ENCODE assay signal across 8 cellular contexts in the genomic region with DNA sequence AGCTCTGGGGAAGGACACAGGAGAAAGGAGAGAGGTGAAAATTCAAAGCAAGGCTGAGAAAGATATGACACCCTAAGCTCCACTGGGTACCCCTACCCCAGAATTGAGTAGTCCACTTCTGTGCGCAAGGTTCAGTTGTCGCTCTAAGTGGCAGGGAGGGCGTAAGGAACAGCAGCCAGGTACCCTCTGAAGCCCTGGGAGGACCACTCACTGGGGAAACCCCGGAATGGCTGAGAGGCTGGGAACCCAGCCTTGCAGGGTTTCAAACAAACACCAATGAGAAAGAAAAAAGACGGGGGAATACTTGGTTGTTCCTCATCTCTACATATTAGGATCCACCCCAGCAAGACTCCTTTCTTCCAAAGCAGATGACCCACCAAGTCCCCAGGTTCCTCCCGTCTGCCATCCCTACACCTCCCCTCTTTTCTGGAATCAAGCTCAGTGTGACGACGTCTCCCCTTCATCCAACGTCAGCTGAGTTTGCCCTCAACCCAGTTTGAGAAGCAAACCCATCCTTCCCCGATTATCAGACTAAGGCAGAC. TPM values are rescaled to one million over a fixed set of nuclear protein-coding genes. Genes with fewer than 3 reads are reported as not detected.
DNase-seq lines count a peak whose midpoint lies in the region; ATAC-seq and TF ChIP-seq lines count a peak whose summit lies in the region.

No MANE protein-coding gene starts in this region.

- H3K9me3 Mint-ChIP-seq in natural killer cell treated with Interleukin-12 subunit alpha and Interleukin-12 subunit beta and Interleukin-15 and Interleukin-18, amount 100 ng/mL, for 72 hours, result no peaks in the 10 kb centered on the region

- no peak for ATAC-seq in natural killer cell treated with Interleukin-12 subunit alpha and Interleukin-12 subunit beta and Interleukin-15 and Interleukin-18, amount 100 ng/mL, for 72 hours
- ATAC-seq in HG03439 (IDR thresholded peaks at IDR 0.05; ENCODE audit: unreplicated experiment) (no peak), GM21390 (IDR thresholded peaks at IDR 0.05; ENCODE audit: unreplicated experiment) (no peak), GM19023 (IDR thresholded peaks at IDR 0.05; ENCODE audit: unreplicated experiment) (no peak)

- peak overlapping the region; percentile 95 to 100 for H3K27ac Mint-ChIP-seq in natural killer cell treated with Interleukin-12 subunit alpha and Interleukin-12 subunit beta and Interleukin-15 and Interleukin-18, amount 100 ng/mL, for 72 hours

- H3K4me1 Mint-ChIP-seq in natural killer cell treated with Interleukin-12 subunit alpha and Interleukin-12 subunit beta and Interleukin-15 and Interleukin-18, amount 100 ng/mL, for 72 hours (ENCODE audit: low read depth in 2 of 2), result peaks cover 31 to 34% of the 10 kb centered on the region in 2 donors

- no peak overlapping the region for H3K27ac ChIP-seq in ectodermal cell (ENCODE audit: insufficient read depth, low read depth, low read length, poor library complexity, severe bottlenecking)

- 23 to 24% methylated on average over 9 to 10 of the region's 10 CpGs for WGBS in ectodermal cell, 2 experiments

- TF ChIP-seq CTCF in BE2C (IDR thresholded peaks at IDR 0.05; ENCODE audit: low read depth, low read length) (no peak), NB4 (IDR thresholded peaks at IDR 0.05; ENCODE audit: low read depth, low read length) (no peak)

- H3K4me3 ChIP-seq in BE2C (ENCODE audit: low read depth, low read length) (peak overlapping the region; percentile 98), NB4 (ENCODE audit: low read depth, low read length) (peak overlapping the region; percentile 78), ectodermal cell (ENCODE audit: insufficient read depth, low read depth, low read length) (peak overlapping the region; percentile 99)

- no peaks in the 10 kb centered on the region for H3K27me3 ChIP-seq in BE2C
- no peaks in the 10 kb centered on the region for H3K27me3 ChIP-seq in ectodermal cell (ENCODE audit: control insufficient read depth, insufficient read depth, low read length, poor library complexity, severe bottlenecking)

- H3K4me3 Mint-ChIP-seq in natural killer cell treated with Interleukin-12 subunit alpha and Interleukin-12 subunit beta and Interleukin-15 and Interleukin-18, amount 100 ng/mL, for 72 hours, result peak overlapping the region; percentile 99

- H3K9me3 ChIP-seq in BE2C, result no peaks in the 10 kb centered on the region
- no peaks in the 10 kb centered on the region for H3K9me3 ChIP-seq in ectodermal cell (ENCODE audit: control insufficient read depth, low read length)

- no peaks in the 10 kb centered on the region for H3K36me3 Mint-ChIP-seq in natural killer cell treated with Interleukin-12 subunit alpha and Interleukin-12 subunit beta and Interleukin-15 and Interleukin-18, amount 100 ng/mL, for 72 hours

- DNase-seq in BE2C (no peak), NB4 (ENCODE audit: low read depth) (no peak), NCI-H526 treated with DMSO at 0.1 percent for 48 hours (lab: John Stamatoyannopoulos, UW) (no peak)
- DNase-seq in natural killer cell treated with Interleukin-12 subunit alpha and Interleukin-12 subunit beta and Interleukin-15 and Interleukin-18, amount 100 ng/mL, for 72 hours (ENCODE audit: low spot score), result no peak

- peaks cover 20% of the 10 kb centered on the region for H3K36me3 ChIP-seq in BE2C
- peaks cover 4% of the 10 kb centered on the region for H3K36me3 ChIP-seq in ectodermal cell (ENCODE audit: control insufficient read depth, insufficient read depth, low read length)

- H3K27me3 Mint-ChIP-seq in natural killer cell treated with Interleukin-12 subunit alpha and Interleukin-12 subunit beta and Interleukin-15 and Interleukin-18, amount 100 ng/mL, for 72 hours, result no peaks in the 10 kb centered on the region

- no peak for TF ChIP-seq POLR2A in NB4 (IDR thresholded peaks at IDR 0.05; ENCODE audit: extremely low read depth, insufficient read length)

- H3K4me1 ChIP-seq in BE2C, result peaks cover 10% of the 10 kb centered on the region
- peaks cover 7% of the 10 kb centered on the region for H3K4me1 ChIP-seq in ectodermal cell (ENCODE audit: control insufficient read depth, insufficient read depth, low read length)

RNA-seq across cellular contexts. Expression of gene LMBR1L, which starts 0.9 kb away (rescaled TPM):
- polyA plus RNA-seq in BE2C (2012; ENCODE audit: insufficient read depth, insufficient read length, low read depth), result 85.0 TPM
- 87.4 TPM for polyA plus RNA-seq in ectodermal cell (2013, experiment 1 of 4)
- polyA plus RNA-seq in ectodermal cell (2013, experiment 2 of 4), result 81.7 TPM
- 65.7 TPM for polyA plus RNA-seq in ectodermal cell (2013, experiment 3 of 4)
- 90.2 TPM for polyA plus RNA-seq in ectodermal cell (2013, experiment 4 of 4)
- 10 to 100 TPM; 55.4 to 74.9 TPM for total RNA-seq in natural killer cell treated with Interleukin-12 subunit alpha and Interleukin-12 subunit beta and Interleukin-15 and Interleukin-18, amount 100 ng/mL, for 72 hours

RNA-seq across cellular contexts. Expression of gene DHH, which starts 15.1 kb away (rescaled TPM):
- 0.23 TPM for polyA plus RNA-seq in BE2C (2012; ENCODE audit: insufficient read depth, insufficient read length, low read depth)
- polyA plus RNA-seq in ectodermal cell (2013, experiment 1 of 4), result 0.48 TPM
- 0.27 TPM for polyA plus RNA-seq in ectodermal cell (2013, experiment 2 of 4)
- 0.16 TPM for polyA plus RNA-seq in ectodermal cell (2013, experiment 3 of 4)
- polyA plus RNA-seq in ectodermal cell (2013, experiment 4 of 4), result 0.20 TPM
- total RNA-seq in natural killer cell treated with Interleukin-12 subunit alpha and Interleukin-12 subunit beta and Interleukin-15 and Interleukin-18, amount 100 ng/mL, for 72 hours, result under 1 TPM; 0.24 to 0.31 TPM

RNA-seq across cellular contexts. Expression of gene TUBA1B, which starts 21.5 kb away (rescaled TPM):
- 1,105 TPM for polyA plus RNA-seq in BE2C (2012; ENCODE audit: insufficient read depth, insufficient read length, low read depth)
- 3,516 TPM for polyA plus RNA-seq in ectodermal cell (2013, experiment 1 of 4)
- 3,241 TPM for polyA plus RNA-seq in ectodermal cell (2013, experiment 2 of 4)
- 2,742 TPM for polyA plus RNA-seq in ectodermal cell (2013, experiment 3 of 4)
- 2,911 TPM for polyA plus RNA-seq in ectodermal cell (2013, experiment 4 of 4)
- 1,000 to 10,000 TPM; 1,825 to 2,159 TPM for total RNA-seq in natural killer cell treated with Interleukin-12 subunit alpha and Interleukin-12 subunit beta and Interleukin-15 and Interleukin-18, amount 100 ng/mL, for 72 hours

RNA-seq across cellular contexts. Expression of gene RHEBL1, which starts 39.9 kb away (rescaled TPM):
- polyA plus RNA-seq in BE2C (2012; ENCODE audit: insufficient read depth, insufficient read length, low read depth), result 3.7 TPM
- 4.0 TPM for polyA plus RNA-seq in ectodermal cell (2013, experiment 1 of 4)
- 1.8 TPM for polyA plus RNA-seq in ectodermal cell (2013, experiment 2 of 4)
- 3.4 TPM for polyA plus RNA-seq in ectodermal cell (2013, experiment 3 of 4)
- polyA plus RNA-seq in ectodermal cell (2013, experiment 4 of 4), result 2.4 TPM
- total RNA-seq in natural killer cell treated with Interleukin-12 subunit alpha and Interleukin-12 subunit beta and Interleukin-15 and Interleukin-18, amount 100 ng/mL, for 72 hours, result 10 to 100 TPM; 21.9 to 28.9 TPM

RNA-seq across cellular contexts. Expression of gene KMT2D, which starts 49.1 kb away (rescaled TPM):
- 108 TPM for polyA plus RNA-seq in BE2C (2012; ENCODE audit: insufficient read depth, insufficient read length, low read depth)
- 38.6 TPM for polyA plus RNA-seq in ectodermal cell (2013, experiment 1 of 4)
- 59.7 TPM for polyA plus RNA-seq in ectodermal cell (2013, experiment 2 of 4)
- polyA plus RNA-seq in ectodermal cell (2013, experiment 3 of 4), result 36.7 TPM
- polyA plus RNA-seq in ectodermal cell (2013, experiment 4 of 4), result 50.5 TPM
- 100 to 1,000 TPM; 120 to 199 TPM for total RNA-seq in natural killer cell treated with Interleukin-12 subunit alpha and Interleukin-12 subunit beta and Interleukin-15 and Interleukin-18, amount 100 ng/mL, for 72 hours
